In the genomic region with DNA sequence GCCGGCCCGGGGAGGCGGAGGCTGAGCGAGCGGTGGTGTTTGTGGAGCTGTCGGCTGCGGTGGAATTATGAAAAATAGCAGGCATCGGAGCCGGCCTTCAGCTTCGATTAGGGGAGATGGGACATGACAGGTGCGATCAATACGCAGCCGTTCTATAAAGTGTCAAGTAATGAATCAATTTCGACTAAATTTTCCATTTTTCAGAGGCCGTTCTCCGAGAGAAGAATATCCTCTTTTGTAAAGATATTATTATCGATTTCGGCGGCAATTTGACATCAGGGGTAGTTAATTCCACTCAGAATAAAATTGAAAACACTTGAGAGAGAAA, we compare ENCODE assay signal across 1 cellular context.
A peak's percentile ranks its signal among the peaks of the same experiment; 100 is the strongest.
TF ChIP-seq lines count a peak whose summit lies in the region.

No MANE protein-coding gene starts in this region.

TF ChIP-seq in H1, 55 proteins besides CTCF, POLR2A, EP300 and RAD21:
- TF ChIP-seq EZH2 (IDR thresholded peaks at IDR 0.05; ENCODE audit: low read depth, low read length, severe bottlenecking) (peak; percentile 31), PHF8 (conservative IDR thresholded peaks at IDR 0.05; ENCODE audit: low read depth, low read length) (no peak)
